ENCODE assay signal across 21 cellular contexts in the genomic region with DNA sequence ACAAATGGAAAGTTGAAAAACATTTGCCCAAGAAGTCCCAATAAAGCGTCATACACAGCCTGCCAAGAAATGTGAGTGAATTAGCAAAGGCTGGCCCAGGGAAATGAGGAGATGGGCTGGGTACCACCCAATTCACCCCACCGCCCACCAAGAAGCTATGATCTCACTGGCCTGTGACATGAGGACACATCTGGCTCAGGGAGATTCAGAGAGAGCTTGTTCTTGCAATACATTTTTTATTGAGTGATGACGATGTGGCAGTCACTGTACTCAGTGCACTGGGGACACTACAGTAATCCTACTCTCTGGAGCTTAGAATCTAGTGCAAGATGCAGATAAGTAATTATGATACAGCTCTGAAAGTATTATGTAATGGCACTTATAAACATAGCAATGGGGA.
"Had no signal": no experiment of that assay in that cellular context is flagged by ENCODE, and none has a peak within 500 bp of the region (broad histone marks: within the 10 kb centered on the region; RNA-seq: fewer than 3 reads in every experiment).

No MANE protein-coding gene starts in this region.

- H3K9me3 ChIP-seq: SK-N-SH had no signal

- H3K9ac ChIP-seq: SK-N-SH had no signal

- H3K36me3 ChIP-seq: MG63 had no signal

- H3K4me3 ChIP-seq: MG63 had no signal

- H3K27me3 ChIP-seq: MG63 had no signal

- DNase-seq: IMR-90, Karpas-422, KG1, MG63, NCI-H1092, NCI-H1105 treated with DMSO at 0.1 percent for 48 hours, NCI-H1417 treated with DMSO at 0.1 percent for 48 hours, NCI-H146, NCI-H1694 treated with DMSO at 0.1 percent for 48 hours, NCI-H1930, NCI-H2081 treated with DMSO at 0.1 percent for 48 hours, NCI-H2171, NCI-H226, NCI-H446, NCI-H510A, NCI-H524 treated with DMSO at 0.1 percent for 48 hours, NCI-H69, NCI-H774, RPMI8226, SHP77, SK-N-SH had no signal
